Comparison of ENCODE assay signal across 8 cellular contexts in the genomic region with DNA sequence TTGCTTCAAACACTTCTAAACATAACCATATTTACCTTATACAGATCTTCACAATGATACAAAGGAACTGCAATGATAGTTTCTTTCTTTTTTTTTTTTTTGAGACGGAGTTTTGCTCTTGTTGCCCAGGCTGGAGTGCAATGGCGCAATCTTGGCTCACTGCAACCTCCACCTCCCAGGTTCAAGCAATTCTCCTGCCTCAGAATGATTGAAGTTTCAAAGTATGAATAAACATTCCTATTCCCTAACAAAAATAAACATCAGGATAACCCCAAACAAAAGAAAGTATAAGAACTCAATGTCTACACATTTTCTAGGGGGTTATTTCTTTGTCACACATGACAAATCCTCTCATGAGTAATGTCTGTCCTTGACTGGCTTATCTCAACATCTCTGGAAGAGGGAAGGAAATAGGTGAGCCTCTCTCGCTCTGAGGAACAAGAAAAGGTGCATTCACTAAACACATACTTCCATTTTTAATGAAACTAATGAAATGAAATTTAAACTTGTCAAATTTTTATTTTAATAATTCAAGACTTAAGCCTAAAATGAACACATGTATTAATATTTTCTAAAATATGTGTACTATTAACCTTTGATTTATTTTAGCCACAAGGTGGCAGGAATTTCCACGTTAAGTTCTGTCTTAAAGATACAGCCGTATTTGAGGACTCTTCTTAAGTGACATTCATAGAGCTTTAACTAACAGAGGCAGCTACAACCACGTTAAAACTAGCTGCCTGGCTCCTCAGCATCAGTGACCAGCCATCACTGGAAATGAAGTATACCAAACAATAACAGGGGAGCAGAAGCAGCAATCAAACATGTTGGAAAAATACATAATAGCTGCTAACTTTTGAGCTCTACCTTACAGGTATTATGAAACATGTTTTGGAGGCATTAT. TPM values are rescaled to one million over a fixed set of nuclear protein-coding genes. Genes with fewer than 3 reads are reported as not detected.
DNase-seq lines count a peak whose midpoint lies in the region; ATAC-seq, FAIRE-seq and TF ChIP-seq lines count a peak whose summit lies in the region.

No MANE protein-coding gene starts in this region.

- ATAC-seq in activated CD8-positive, alpha-beta T cell treated with anti-CD3 and anti-CD28 coated beads, Interleukin-2, amount 10 ng/mL, durations not matched to agents 7 days and 5 days, result peak; percentile 26
- ATAC-seq in lung (ENCODE audit: insufficient read depth, low FRiP score), result peak; percentile 68
- ATAC-seq in GM19328 (IDR thresholded peaks at IDR 0.05; ENCODE audit: unreplicated experiment), result no peak

- H3K27ac ChIP-seq in AG04450 (ENCODE audit: low read depth, low read length) (no peak overlapping the region), lung (ENCODE audit: low read depth in 1 of 2, low read length in 1 of 2) (no peak overlapping the region)

- CTCF ChIA-PET in AG04450 (lab: Charles Lee), result interaction anchor here (0.6 to 1.7 kb wide), 15 partner anchors 8 to 212 kb away, joined by 3 to 8 read pairs (median 4); no protein-coding TSS in a partner anchor
- CTCF ChIA-PET in activated CD8-positive, alpha-beta T cell treated with anti-CD3 and anti-CD28 coated beads, Interleukin-2, amount 10 ng/mL, durations not matched to agents 7 days and 5 days (lab: Charles Lee), result interaction anchor here (0.6 to 2.2 kb wide), 35 partner anchors 9 to 354 kb away, joined by 3 to 36 read pairs (median 4); a partner anchor contains a TSS

- H3K27ac Mint-ChIP-seq in activated CD8-positive, alpha-beta T cell treated with anti-CD3 and anti-CD28 coated beads, Interleukin-2, amount 10 ng/mL, durations not matched to agents 7 days and 5 days, result no peak overlapping the region

- POLR2A ChIA-PET in AG04450 (lab: Yijun Ruan, JAX), result interaction anchor here (0.9 kb wide), 1 partner anchor 23 kb away, joined by 3 read pairs; no protein-coding TSS in a partner anchor
- POLR2A ChIA-PET in activated CD8-positive, alpha-beta T cell treated with anti-CD3 and anti-CD28 coated beads, Interleukin-2, amount 10 ng/mL, durations not matched to agents 7 days and 5 days (lab: Charles Lee), result no interaction called here

- no peak overlapping the region for H3K4me3 ChIP-seq in AG04450 (ENCODE audit: low read depth, low read length)
- no peak overlapping the region for H3K4me3 ChIP-seq in lung

- no peaks in the 10 kb centered on the region for H3K4me1 ChIP-seq in lung (ENCODE audit: control insufficient read depth in 2 of 2, insufficient read depth in 2 of 2, low read length in 2 of 2)

- H3K9me3 ChIP-seq in AG04450 (ENCODE audit: control insufficient read depth, insufficient read depth, low read length) (no peaks in the 10 kb centered on the region), lung (ENCODE audit: control insufficient read depth in 2 of 2, insufficient read depth in 1 of 2, low read length in 1 of 2) (peaks cover 0 to 2% of the 10 kb centered on the region in 2 donors)

- TF ChIP-seq RAD21 in Ishikawa (IDR thresholded peaks at IDR 0.05; ENCODE audit: low read depth), result peak; percentile 64

- no peaks in the 10 kb centered on the region for H3K27me3 ChIP-seq in AG04450 (ENCODE audit: control insufficient read depth, insufficient read depth, low read length)
- H3K27me3 ChIP-seq in lung (ENCODE audit: control insufficient read depth, insufficient read depth), result no peaks in the 10 kb centered on the region

- H3K4me1 Mint-ChIP-seq in activated CD8-positive, alpha-beta T cell treated with anti-CD3 and anti-CD28 coated beads, Interleukin-2, amount 10 ng/mL, durations not matched to agents 7 days and 5 days (ENCODE audit: low read depth), result peaks cover 14% of the 10 kb centered on the region

- no peaks in the 10 kb centered on the region for H3K36me3 ChIP-seq in lung (ENCODE audit: control insufficient read depth in 2 of 2, insufficient read depth in 2 of 2, low read length in 2 of 2)

- peaks cover 12% of the 10 kb centered on the region for H3K27me3 Mint-ChIP-seq in activated CD8-positive, alpha-beta T cell treated with anti-CD3 and anti-CD28 coated beads, Interleukin-2, amount 10 ng/mL, durations not matched to agents 7 days and 5 days (ENCODE audit: low read depth)

- TF ChIP-seq EP300 in Ishikawa (IDR thresholded peaks at IDR 0.05; ENCODE audit: borderline replicate concordance), result peak; percentile 75

- DNase-seq in AG04450 (ENCODE audit: low read depth, low spot score) (no peak), lung (ENCODE audit: low spot score) (no peak), pons (ENCODE audit: low spot score) (no peak), mucosa of gallbladder (ENCODE audit: low spot score) (no peak)
- no peak for DNase-seq in activated CD8-positive, alpha-beta T cell treated with anti-CD3 and anti-CD28 coated beads, Interleukin-2, amount 10 ng/mL, durations not matched to agents 7 days and 5 days

- WGBS in lung, 2 donors, result 17 to 18% methylated on average over 6 of the region's 6 CpGs

- no peak overlapping the region for H3K4me3 Mint-ChIP-seq in activated CD8-positive, alpha-beta T cell treated with anti-CD3 and anti-CD28 coated beads, Interleukin-2, amount 10 ng/mL, durations not matched to agents 7 days and 5 days

- FAIRE-seq in G401.6 (lab: Jason Lieb, UNC), result peak; percentile 99

- H3K36me3 Mint-ChIP-seq in activated CD8-positive, alpha-beta T cell treated with anti-CD3 and anti-CD28 coated beads, Interleukin-2, amount 10 ng/mL, durations not matched to agents 7 days and 5 days (ENCODE audit: low read depth), result no peaks in the 10 kb centered on the region

- no peaks in the 10 kb centered on the region for H3K9me3 Mint-ChIP-seq in activated CD8-positive, alpha-beta T cell treated with anti-CD3 and anti-CD28 coated beads, Interleukin-2, amount 10 ng/mL, durations not matched to agents 7 days and 5 days (ENCODE audit: insufficient read depth)

- TF ChIP-seq CTCF in AG04450 (IDR thresholded peaks at IDR 0.05; ENCODE audit: low read depth, low read length), result peak; percentile 19
- no peak for TF ChIP-seq CTCF in lung (IDR thresholded peaks at IDR 0.05; ENCODE audit: control extremely low read depth, extremely low read depth)

TF ChIP-seq in Ishikawa, 13 proteins besides CTCF, POLR2A, EP300 and RAD21:
- TF ChIP-seq FOXM1 (IDR thresholded peaks at IDR 0.05; ENCODE audit: borderline replicate concordance, low read depth) (peak; percentile 77), YY1 (IDR thresholded peaks at IDR 0.05; ENCODE audit: low read depth) (0 out of 2 replicates have a peak, but pooled peaks have one; percentile 11), TAF1 (IDR thresholded peaks at IDR 0.05; ENCODE audit: low read depth) (no peak), EGR1 (IDR thresholded peaks at IDR 0.05) (no peak), NFIC (IDR thresholded peaks at IDR 0.05) (peak; percentile 79), CEBPB (IDR thresholded peaks at IDR 0.05) (peak; percentile 76), TEAD4 (IDR thresholded peaks at IDR 0.05) (peak; percentile 43; the same call in 1 of the 2 replicates), TCF12 (IDR thresholded peaks at IDR 0.05; ENCODE audit: low read depth) (peak; percentile 57; the same call in 1 of the 2 replicates), ZBTB7A (IDR thresholded peaks at IDR 0.05; ENCODE audit: low read depth) (no peak), CREB1 (IDR thresholded peaks at IDR 0.05; ENCODE audit: low read depth) (no peak)
- TF ChIP-seq, protein P1, sequence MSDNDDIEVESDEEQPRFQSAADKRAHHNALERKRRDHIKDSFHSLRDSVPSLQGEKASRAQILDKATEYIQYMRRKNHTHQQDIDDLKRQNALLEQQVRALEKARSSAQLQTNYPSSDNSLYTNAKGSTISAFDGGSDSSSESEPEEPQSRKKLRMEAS (IDR thresholded peaks at IDR 0.05), result no peak
- TF ChIP-seq, protein P2, sequence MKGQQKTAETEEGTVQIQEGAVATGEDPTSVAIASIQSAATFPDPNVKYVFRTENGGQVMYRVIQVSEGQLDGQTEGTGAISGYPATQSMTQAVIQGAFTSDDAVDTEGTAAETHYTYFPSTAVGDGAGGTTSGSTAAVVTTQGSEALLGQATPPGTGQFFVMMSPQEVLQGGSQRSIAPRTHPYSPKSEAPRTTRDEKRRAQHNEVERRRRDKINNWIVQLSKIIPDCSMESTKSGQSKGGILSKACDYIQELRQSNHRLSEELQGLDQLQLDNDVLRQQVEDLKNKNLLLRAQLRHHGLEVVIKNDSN (IDR thresholded peaks at IDR 0.05), result no peak
- TF ChIP-seq, protein P3, sequence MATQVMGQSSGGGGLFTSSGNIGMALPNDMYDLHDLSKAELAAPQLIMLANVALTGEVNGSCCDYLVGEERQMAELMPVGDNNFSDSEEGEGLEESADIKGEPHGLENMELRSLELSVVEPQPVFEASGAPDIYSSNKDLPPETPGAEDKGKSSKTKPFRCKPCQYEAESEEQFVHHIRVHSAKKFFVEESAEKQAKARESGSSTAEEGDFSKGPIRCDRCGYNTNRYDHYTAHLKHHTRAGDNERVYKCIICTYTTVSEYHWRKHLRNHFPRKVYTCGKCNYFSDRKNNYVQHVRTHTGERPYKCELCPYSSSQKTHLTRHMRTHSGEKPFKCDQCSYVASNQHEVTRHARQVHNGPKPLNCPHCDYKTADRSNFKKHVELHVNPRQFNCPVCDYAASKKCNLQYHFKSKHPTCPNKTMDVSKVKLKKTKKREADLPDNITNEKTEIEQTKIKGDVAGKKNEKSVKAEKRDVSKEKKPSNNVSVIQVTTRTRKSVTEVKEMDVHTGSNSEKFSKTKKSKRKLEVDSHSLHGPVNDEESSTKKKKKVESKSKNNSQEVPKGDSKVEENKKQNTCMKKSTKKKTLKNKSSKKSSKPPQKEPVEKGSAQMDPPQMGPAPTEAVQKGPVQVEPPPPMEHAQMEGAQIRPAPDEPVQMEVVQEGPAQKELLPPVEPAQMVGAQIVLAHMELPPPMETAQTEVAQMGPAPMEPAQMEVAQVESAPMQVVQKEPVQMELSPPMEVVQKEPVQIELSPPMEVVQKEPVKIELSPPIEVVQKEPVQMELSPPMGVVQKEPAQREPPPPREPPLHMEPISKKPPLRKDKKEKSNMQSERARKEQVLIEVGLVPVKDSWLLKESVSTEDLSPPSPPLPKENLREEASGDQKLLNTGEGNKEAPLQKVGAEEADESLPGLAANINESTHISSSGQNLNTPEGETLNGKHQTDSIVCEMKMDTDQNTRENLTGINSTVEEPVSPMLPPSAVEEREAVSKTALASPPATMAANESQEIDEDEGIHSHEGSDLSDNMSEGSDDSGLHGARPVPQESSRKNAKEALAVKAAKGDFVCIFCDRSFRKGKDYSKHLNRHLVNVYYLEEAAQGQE (IDR thresholded peaks at IDR 0.05; ENCODE audit: low read depth), result no peak

RNA-seq across cellular contexts. Expression of a gene that starts 58.3 kb away (rescaled TPM):
- polyA plus RNA-seq in AG04450 (2011; rRNA removed) (66.8 and 82.2 TPM in 2 replicates), lung (10 to 100 TPM; 26.8 to 41.1 TPM)
- 21.3 and 40.9 TPM in 2 replicates for polyA minus RNA-seq in AG04450 (2011; rRNA and poly(A)+ RNA removed)
- total RNA-seq in activated CD8-positive, alpha-beta T cell treated with anti-CD3 and anti-CD28 coated beads, Interleukin-2, amount 10 ng/mL, durations not matched to agents 7 days and 5 days, result 10 to 100 TPM; 53.3 to 55.0 TPM
- total RNA-seq in lung (10 to 100 TPM; 49.0 to 51.7 TPM), mucosa of gallbladder (40.5 TPM)
